12 cellular contexts compared by ENCODE assay signal in genomic region chr3:106628407-106628806, GRCh38.
A peak's percentile ranks its signal among the peaks of the same experiment; 100 is the strongest.
DNase-seq lines count a peak whose midpoint lies in the region; ATAC-seq and TF ChIP-seq lines count a peak whose summit lies in the region.
"Had no signal": no experiment of that assay in that cellular context is flagged by ENCODE, and none has a peak within 500 bp of the region (broad histone marks: within the 10 kb centered on the region; RNA-seq: fewer than 3 reads in every experiment).

No MANE protein-coding gene starts in this region.

- no peak for ATAC-seq in stimulated activated effector memory CD8-positive, alpha-beta T cell treated with anti-CD3 and anti-CD28 coated beads, Interleukin-12 subunit alpha, Interleukin-12 subunit beta, amount 100 ng/mL, for 72 hours

- H3K79me1 ChIP-seq in mesenchymal stem cell (replicated peaks; ENCODE audit: low read length, poor library complexity, severe bottlenecking): no peaks in the 10 kb centered on the region

- H3K18ac ChIP-seq in mesenchymal stem cell (ENCODE audit: low read depth in 1 of 2, low read length in 2 of 2): peak overlapping the region in 1 of 2 experiments; percentile 59

- H3K4me2 ChIP-seq in mesenchymal stem cell (ENCODE audit: low read length, poor library complexity, severe bottlenecking): no peak overlapping the region

- peaks cover 2% of the 10 kb centered on the region for H3K4me1 ChIP-seq in mesenchymal stem cell (ENCODE audit: control insufficient read depth, insufficient read depth, low read depth, low read length)
- H3K4me1 ChIP-seq: sigmoid colon had no signal

- no peaks in the 10 kb centered on the region for H3K36me3 Mint-ChIP-seq in stimulated activated effector memory CD8-positive, alpha-beta T cell treated with anti-CD3 and anti-CD28 coated beads, Interleukin-12 subunit alpha, Interleukin-12 subunit beta, amount 100 ng/mL, for 72 hours

- H3K4me3 ChIP-seq in astrocyte of the spinal cord (ENCODE audit: low read depth, low read length): no peak overlapping the region
- H3K4me3 ChIP-seq in mesenchymal stem cell (ENCODE audit: insufficient read depth in 1 of 2, low read depth in 1 of 2, low read length in 2 of 2): no peak overlapping the region
- H3K4me3 ChIP-seq in MG63: no peak overlapping the region
- H3K4me3 ChIP-seq: sigmoid colon had no signal

- no peaks in the 10 kb centered on the region for H3K36me3 ChIP-seq in mesenchymal stem cell (ENCODE audit: control insufficient read depth in 1 of 2, insufficient read depth in 2 of 2, low read depth in 1 of 2, low read length in 2 of 2)
- H3K36me3 ChIP-seq in MG63: no peaks in the 10 kb centered on the region
- H3K36me3 ChIP-seq: sigmoid colon had no signal

- no peak overlapping the region for H2BK120ac ChIP-seq in mesenchymal stem cell (ENCODE audit: low read depth, low read length)

- H3K9me3 ChIP-seq in mesenchymal stem cell (ENCODE audit: control insufficient read depth, low read length): peaks cover 20% of the 10 kb centered on the region
- peaks cover 8% of the 10 kb centered on the region for H3K9me3 ChIP-seq in MG63

- H2BK12ac ChIP-seq in mesenchymal stem cell (ENCODE audit: low read length in 2 of 2): no peak overlapping the region

- H2BK5ac ChIP-seq in mesenchymal stem cell (ENCODE audit: low read depth, low read length, poor library complexity, severe bottlenecking): no peak overlapping the region

- no peak overlapping the region for H2AK5ac ChIP-seq in mesenchymal stem cell (ENCODE audit: low read length, severe bottlenecking)

- no peak overlapping the region for H3K27ac Mint-ChIP-seq in stimulated activated effector memory CD8-positive, alpha-beta T cell treated with anti-CD3 and anti-CD28 coated beads, Interleukin-12 subunit alpha, Interleukin-12 subunit beta, amount 100 ng/mL, for 72 hours

- H3K4me3 Mint-ChIP-seq in stimulated activated effector memory CD8-positive, alpha-beta T cell treated with anti-CD3 and anti-CD28 coated beads, Interleukin-12 subunit alpha, Interleukin-12 subunit beta, amount 100 ng/mL, for 72 hours: no peak overlapping the region

- H3K9ac ChIP-seq in mesenchymal stem cell (ENCODE audit: low read length): no peak overlapping the region

- no peak overlapping the region for H3K23ac ChIP-seq in mesenchymal stem cell (ENCODE audit: low read length in 2 of 2)

- peak overlapping the region; percentile 69 for H4K8ac ChIP-seq in mesenchymal stem cell (ENCODE audit: low read length)

- H3K4me1 Mint-ChIP-seq in stimulated activated effector memory CD8-positive, alpha-beta T cell treated with anti-CD3 and anti-CD28 coated beads, Interleukin-12 subunit alpha, Interleukin-12 subunit beta, amount 100 ng/mL, for 72 hours: no peaks in the 10 kb centered on the region

- no peak overlapping the region for H3K4ac ChIP-seq in mesenchymal stem cell (ENCODE audit: low read depth in 1 of 2, low read length in 2 of 2)

- TF ChIP-seq CTCF in astrocyte of the spinal cord (IDR thresholded peaks at IDR 0.05; ENCODE audit: low read depth, low read length): no peak

- no peak overlapping the region for H3K14ac ChIP-seq in mesenchymal stem cell (ENCODE audit: low read length in 2 of 2)

- no peak overlapping the region for H2AFZ ChIP-seq in mesenchymal stem cell (ENCODE audit: low read depth, low read length)

- peak overlapping the region; percentile 66 for H4K91ac ChIP-seq in mesenchymal stem cell (ENCODE audit: low read length)

- no peaks in the 10 kb centered on the region for H3K27me3 ChIP-seq in mesenchymal stem cell (ENCODE audit: control insufficient read depth in 1 of 2, insufficient read depth in 1 of 2, low read length in 2 of 2)
- H3K27me3 ChIP-seq in MG63: no peaks in the 10 kb centered on the region
- H3K27me3 ChIP-seq: sigmoid colon had no signal

- in situ Hi-C loops in astrocyte of the spinal cord (cut with HindIII; ENCODE audit: low sequenced_read_pairs): no loop called here

- H3K9me3 Mint-ChIP-seq in stimulated activated effector memory CD8-positive, alpha-beta T cell treated with anti-CD3 and anti-CD28 coated beads, Interleukin-12 subunit alpha, Interleukin-12 subunit beta, amount 100 ng/mL, for 72 hours: peaks cover 3% of the 10 kb centered on the region

- peak; percentile 31 for DNase-seq in GDM1 (lab: John Stamatoyannopoulos, UW)
- peak; percentile 61 for DNase-seq in LHCN-M2 (ENCODE audit: low read depth)
- DNase-seq in astrocyte of the spinal cord (ENCODE audit: low read depth, low spot score): peak; percentile 57
- peak; percentile 47 for DNase-seq in mesenchymal stem cell
- DNase-seq in RPMI8226: no peak
- DNase-seq in anterior cingulate cortex (lab: John Stamatoyannopoulos, UW): no peak
- DNase-seq in MG63: no peak
- no peak for DNase-seq in stimulated activated effector memory CD8-positive, alpha-beta T cell treated with anti-CD3 and anti-CD28 coated beads, Interleukin-12 subunit alpha, Interleukin-12 subunit beta, amount 100 ng/mL, for 72 hours (ENCODE audit: low spot score in 2 of 2)
- DNase-seq: activated CD4-positive, alpha-beta T cell treated with anti-CD3 and anti-CD28 coated beads, Interleukin-2, amount 50 U/mL, for 4 hours; activated naive CD4-positive, alpha-beta T cell treated with Interleukin-2 at 50 U/mL for 16 hours; NCI-H524 treated with DMSO at 0.1 percent for 48 hours; sigmoid colon had no signal

- H3K27ac ChIP-seq in mesenchymal stem cell (ENCODE audit: low read length, poor library complexity, severe bottlenecking): no peak overlapping the region
- H3K27ac ChIP-seq: sigmoid colon had no signal

- H2BK15ac ChIP-seq in mesenchymal stem cell (ENCODE audit: low read depth, poor library complexity, severe bottlenecking): peak overlapping the region; percentile 23

Comparison
In these comparisons a context has a peak if more than half of its experiments do, and no peak if none do; other contexts are left out.
1. DNase-seq: peak in GDM1 (single experiment), LHCN-M2 (single experiment), astrocyte of the spinal cord (single experiment) and mesenchymal stem cell (single experiment); none in RPMI8226 (single experiment), anterior cingulate cortex (0 of 58), MG63 (single experiment) and stimulated activated effector memory CD8-positive, alpha-beta T cell treated with anti-CD3 and anti-CD28 coated beads, Interleukin-12 subunit alpha, Interleukin-12 subunit beta, amount 100 ng/mL, for 72 hours (0 of 2).